9 cellular contexts compared by ENCODE assay signal in genomic region chr14:23183076-23183475, GRCh38. TPM values are rescaled to one million over a fixed set of nuclear protein-coding genes. Genes with fewer than 3 reads are reported as not detected.
DNase-seq lines count a peak whose midpoint lies in the region; ATAC-seq and TF ChIP-seq lines count a peak whose summit lies in the region.
"Had no signal": no experiment of that assay in that cellular context is flagged by ENCODE, and none has a peak within 500 bp of the region (broad histone marks: within the 10 kb centered on the region; RNA-seq: fewer than 3 reads in every experiment).

No MANE protein-coding gene starts in this region.

- DNase-seq in AG10803 (ENCODE audit: low read depth) (no peak), NT2/D1 (ENCODE audit: low read depth, low spot score) (no peak), esophagus squamous epithelium (lab: John Stamatoyannopoulos, UW) (no peak), islet precursor cell (no peak)
- DNase-seq in activated T-helper 1 cell treated with anti-CD3 and anti-CD28 coated beads, Interleukin-12 subunit alpha, Interleukin-12 subunit beta, Interleukin-2, Interleukin-4 antibody, amounts not matched to agents 30 ng/mL and 10 ng/mL and 1 ng/mL, durations not matched to agents 14 hours and 24 hours and 36 hours (ENCODE audit: low spot score) = no peak
- DNase-seq: amniotic stem cell had no signal

- H3K27ac Mint-ChIP-seq in activated T-helper 1 cell treated with anti-CD3 and anti-CD28 coated beads, Interleukin-12 subunit alpha, Interleukin-12 subunit beta, Interleukin-2, Interleukin-4 antibody, amounts not matched to agents 30 ng/mL and 10 ng/mL and 1 ng/mL, durations not matched to agents 14 hours and 24 hours and 36 hours = no peak overlapping the region

- no peaks in the 10 kb centered on the region for H3K4me1 Mint-ChIP-seq in activated T-helper 1 cell treated with anti-CD3 and anti-CD28 coated beads, Interleukin-12 subunit alpha, Interleukin-12 subunit beta, Interleukin-2, Interleukin-4 antibody, amounts not matched to agents 30 ng/mL and 10 ng/mL and 1 ng/mL, durations not matched to agents 14 hours and 24 hours and 36 hours (ENCODE audit: low read depth)

- TF ChIP-seq CTCF in AG10803 (conservative IDR thresholded peaks at IDR 0.05; ENCODE audit: low read length) = no peak
- no peak for TF ChIP-seq CTCF in esophagus squamous epithelium (IDR thresholded peaks at IDR 0.05)

- no peaks in the 10 kb centered on the region for H3K9me3 ChIP-seq in NT2/D1 (ENCODE audit: insufficient read depth, low read length)
- no peaks in the 10 kb centered on the region for H3K9me3 ChIP-seq in esophagus squamous epithelium
- no peaks in the 10 kb centered on the region for H3K9me3 ChIP-seq in neuron (ENCODE audit: low read length)

- H3K4me3 ChIP-seq in AG10803 (ENCODE audit: low read length) = peak overlapping the region; percentile 58
- peak overlapping the region; percentile 61 for H3K4me3 ChIP-seq in NT2/D1 (ENCODE audit: insufficient read length, low read depth)
- peak overlapping the region; percentile 38 to 72 (median 60) for H3K4me3 ChIP-seq in esophagus squamous epithelium
- H3K4me3 ChIP-seq in neuron (ENCODE audit: low read length) = peak overlapping the region; percentile 49

- peak overlapping the region; percentile 76 for H3K9ac ChIP-seq in NT2/D1 (ENCODE audit: insufficient read length, low read depth)

- peak overlapping the region; percentile 41 for H2AFZ ChIP-seq in neuron (ENCODE audit: low read depth, low read length)

- no peak for TF ChIP-seq POLR2A in esophagus squamous epithelium (IDR thresholded peaks at IDR 0.05)

- intact Hi-C loops in esophagus squamous epithelium (cut with DNase I) = loop anchor here (10.0 kb wide), 1 partner anchor 112 kb away; no protein-coding TSS in a partner anchor
- intact Hi-C loops in activated T-helper 1 cell treated with anti-CD3 and anti-CD28 coated beads, Interleukin-12 subunit alpha, Interleukin-12 subunit beta, Interleukin-2, Interleukin-4 antibody, amounts not matched to agents 30 ng/mL and 10 ng/mL and 1 ng/mL, durations not matched to agents 14 hours and 24 hours and 36 hours (cut with micrococcal nuclease) = loop anchor here (10.0 kb wide), 1 partner anchor 188 kb away; no protein-coding TSS in a partner anchor

- H3K27me3 ChIP-seq in NT2/D1 (ENCODE audit: insufficient read depth, insufficient read length) (no peaks in the 10 kb centered on the region), esophagus squamous epithelium (peaks cover 0 to 15% (median 0%) of the 10 kb centered on the region in 4 donors), neuron (ENCODE audit: insufficient read depth, low read length) (peaks cover 15% of the 10 kb centered on the region)

- WGBS in esophagus squamous epithelium, 2 donors = 0 to 1% methylated on average over 7 of the region's 7 CpGs

- no peaks in the 10 kb centered on the region for H3K36me3 Mint-ChIP-seq in activated T-helper 1 cell treated with anti-CD3 and anti-CD28 coated beads, Interleukin-12 subunit alpha, Interleukin-12 subunit beta, Interleukin-2, Interleukin-4 antibody, amounts not matched to agents 30 ng/mL and 10 ng/mL and 1 ng/mL, durations not matched to agents 14 hours and 24 hours and 36 hours (ENCODE audit: low read depth)

- peak overlapping the region; percentile 33 to 76 (median 58) for H3K27ac ChIP-seq in esophagus squamous epithelium

- no peak overlapping the region for H3K4me3 Mint-ChIP-seq in activated T-helper 1 cell treated with anti-CD3 and anti-CD28 coated beads, Interleukin-12 subunit alpha, Interleukin-12 subunit beta, Interleukin-2, Interleukin-4 antibody, amounts not matched to agents 30 ng/mL and 10 ng/mL and 1 ng/mL, durations not matched to agents 14 hours and 24 hours and 36 hours

- ATAC-seq in HG03135 (IDR thresholded peaks at IDR 0.05; ENCODE audit: unreplicated experiment) (no peak), GM18867 (IDR thresholded peaks at IDR 0.05; ENCODE audit: unreplicated experiment) (no peak)

- no peaks in the 10 kb centered on the region for H3K4me1 ChIP-seq in NT2/D1 (ENCODE audit: insufficient read depth, insufficient read length)
- peaks cover 8 to 41% (median 10%) of the 10 kb centered on the region in 3 donors for H3K4me1 ChIP-seq in esophagus squamous epithelium
- H3K4me1 ChIP-seq in neuron (ENCODE audit: insufficient read depth, low read length) = peaks cover 15% of the 10 kb centered on the region

- H3K36me3 ChIP-seq in NT2/D1 (ENCODE audit: insufficient read depth, insufficient read length, low read length) (no peaks in the 10 kb centered on the region), esophagus squamous epithelium (no peaks in the 10 kb centered on the region), neuron (ENCODE audit: insufficient read depth, low read length) (no peaks in the 10 kb centered on the region)

- no peaks in the 10 kb centered on the region for H3K9me3 Mint-ChIP-seq in activated T-helper 1 cell treated with anti-CD3 and anti-CD28 coated beads, Interleukin-12 subunit alpha, Interleukin-12 subunit beta, Interleukin-2, Interleukin-4 antibody, amounts not matched to agents 30 ng/mL and 10 ng/mL and 1 ng/mL, durations not matched to agents 14 hours and 24 hours and 36 hours

- peaks cover 31% of the 10 kb centered on the region for H3K27me3 Mint-ChIP-seq in activated T-helper 1 cell treated with anti-CD3 and anti-CD28 coated beads, Interleukin-12 subunit alpha, Interleukin-12 subunit beta, Interleukin-2, Interleukin-4 antibody, amounts not matched to agents 30 ng/mL and 10 ng/mL and 1 ng/mL, durations not matched to agents 14 hours and 24 hours and 36 hours (ENCODE audit: insufficient read depth)

RNA-seq across cellular contexts. Expression of gene SLC7A8, which starts 0.4 kb away (rescaled TPM):
- total RNA-seq in esophagus squamous epithelium = 10 to 100 TPM; 22.2 to 58.0 (median 39.8) TPM
- not detected in 2 replicates for total RNA-seq in activated T-helper 1 cell treated with anti-CD3 and anti-CD28 coated beads, Interleukin-12 subunit alpha, Interleukin-12 subunit beta, Interleukin-2, Interleukin-4 antibody, amounts not matched to agents 30 ng/mL and 10 ng/mL and 1 ng/mL, durations not matched to agents 14 hours and 24 hours and 36 hours

RNA-seq across cellular contexts. Expression of gene RNF212B, which starts 54.7 kb away (rescaled TPM):
- total RNA-seq in esophagus squamous epithelium = not detected
- total RNA-seq in activated T-helper 1 cell treated with anti-CD3 and anti-CD28 coated beads, Interleukin-12 subunit alpha, Interleukin-12 subunit beta, Interleukin-2, Interleukin-4 antibody, amounts not matched to agents 30 ng/mL and 10 ng/mL and 1 ng/mL, durations not matched to agents 14 hours and 24 hours and 36 hours = not detected in 2 replicates

Comparison
In these comparisons a context has a peak if more than half of its experiments do, and no peak if none do; other contexts are left out.
1. RNA of gene SLC7A8, which starts 0.4 kb away (total RNA-seq): 22.2 to 58.0 TPM in esophagus squamous epithelium; not detected in activated T-helper 1 cell treated with anti-CD3 and anti-CD28 coated beads, Interleukin-12 subunit alpha, Interleukin-12 subunit beta, Interleukin-2, Interleukin-4 antibody, amounts not matched to agents 30 ng/mL and 10 ng/mL and 1 ng/mL, durations not matched to agents 14 hours and 24 hours and 36 hours; every median in the first group is over 10 times any median in the second.
2. Peak in every context shown above with its lines, with median percentiles within 50 percentile points of each other: H3K4me3 ChIP-seq.